In the genomic region with DNA sequence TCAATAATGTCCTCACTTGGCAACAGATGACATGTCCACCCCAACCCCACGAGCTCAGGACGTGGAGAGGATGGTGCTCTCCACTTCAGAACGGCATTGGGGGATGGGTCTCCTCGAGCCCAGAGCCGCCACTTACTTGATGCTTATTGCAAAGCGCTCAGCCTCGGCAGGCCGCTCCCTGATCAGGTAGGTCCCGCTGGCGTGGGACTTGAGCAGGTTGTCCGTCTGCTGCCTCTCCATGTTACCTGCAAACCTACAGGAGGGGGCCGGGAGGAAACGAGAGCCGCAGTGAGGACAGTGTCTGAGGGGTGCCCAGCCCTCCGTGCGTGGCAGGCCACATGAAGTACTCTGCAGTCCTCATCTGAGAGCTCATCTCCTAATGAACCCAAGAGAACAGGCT, we compare ENCODE assay signal across 16 cellular contexts. TPM values are rescaled to one million over a fixed set of nuclear protein-coding genes. Genes with fewer than 3 reads are reported as not detected.
DNase-seq lines count a peak whose midpoint lies in the region; ATAC-seq and TF ChIP-seq lines count a peak whose summit lies in the region.
"Had no signal": no experiment of that assay in that cellular context is flagged by ENCODE, and none has a peak within 500 bp of the region (broad histone marks: within the 10 kb centered on the region; RNA-seq: fewer than 3 reads in every experiment).

No MANE protein-coding gene starts in this region.

- H3K27me3 ChIP-seq in right atrium auricular region = no peaks in the 10 kb centered on the region
- no peaks in the 10 kb centered on the region for H3K27me3 ChIP-seq in ovary
- no peaks in the 10 kb centered on the region for H3K27me3 ChIP-seq in upper lobe of right lung

- H3K9me3 ChIP-seq in right atrium auricular region (peaks cover 0 to 8% of the 10 kb centered on the region in 2 donors), ovary (peaks cover 0 to 4% of the 10 kb centered on the region in 2 donors), upper lobe of right lung (no peaks in the 10 kb centered on the region)

- 95 to 96% (median 96%) methylated on average over 16 of the region's 16 CpGs for WGBS in ovary, 3 donors

- no peaks in the 10 kb centered on the region for H3K4me1 ChIP-seq in right atrium auricular region
- H3K4me1 ChIP-seq in ovary (ENCODE audit: insufficient read depth) = peaks cover 2% of the 10 kb centered on the region
- H3K4me1 ChIP-seq in upper lobe of right lung = no peaks in the 10 kb centered on the region

- H3K4me3 ChIP-seq in right atrium auricular region = no peak overlapping the region
- H3K4me3 ChIP-seq in ovary = no peak overlapping the region
- H3K4me3 ChIP-seq in upper lobe of right lung = no peak overlapping the region

- DNase-seq in cardiac septum (ENCODE audit: low spot score) = peak; percentile 71
- no peak for DNase-seq in right atrium auricular region (ENCODE audit: low spot score)
- DNase-seq in islet precursor cell = peak; percentile 53
- peak in 3 of 5 donors; percentile 11 to 28 (median 12) for DNase-seq in ovary
- DNase-seq in DMS 273 (lab: John Stamatoyannopoulos, UW; ENCODE audit: unreplicated experiment) = no peak
- DNase-seq in upper lobe of right lung = no peak
- no peak for DNase-seq in GM19240 (ENCODE audit: insufficient read length, low spot score)
- DNase-seq: C1 segment of cervical spinal cord, DMS 273 treated with DMSO at 0.1 percent for 48 hours, GOT3, NCI-H1436 treated with DMSO at 0.1 percent for 48 hours, NCI-H2029 treated with DMSO at 0.1 percent for 48 hours, NCI-H748 treated with DMSO at 0.1 percent for 48 hours, PC-3 had no signal

- TF ChIP-seq POLR2A in ovary (IDR thresholded peaks at IDR 0.05) = no peak

- intact Hi-C loops in cardiac septum (cut with DNase I) (no loop called here), ovary (cut with DNase I) (no loop called here), upper lobe of right lung (cut with DNase I) (no loop called here)

- ATAC-seq in upper lobe of right lung = no peak
- ATAC-seq: PC-3 had no signal

- H3K27ac ChIP-seq in right atrium auricular region = no peak overlapping the region
- H3K27ac ChIP-seq in ovary = no peak overlapping the region
- no peak overlapping the region for H3K27ac ChIP-seq in upper lobe of right lung
- H3K27ac ChIP-seq: KMS-11, RWPE1 had no signal

- H3K36me3 ChIP-seq in right atrium auricular region (peaks cover 16% of the 10 kb centered on the region), ovary (no peaks in the 10 kb centered on the region), upper lobe of right lung (peaks cover 42% of the 10 kb centered on the region)

- TF ChIP-seq EP300 in ovary (IDR thresholded peaks at IDR 0.05) = no peak

- TF ChIP-seq CTCF in right atrium auricular region (IDR thresholded peaks at IDR 0.05) = no peak
- no peak for TF ChIP-seq CTCF in ovary (IDR thresholded peaks at IDR 0.05)
- no peak for TF ChIP-seq CTCF in upper lobe of right lung (IDR thresholded peaks at IDR 0.05)

RNA-seq across cellular contexts. Expression of gene SARDH, which starts 36.6 kb away (rescaled TPM):
- 1.3 TPM for total RNA-seq in cardiac septum
- under 1 TPM; 0.63 to 0.94 TPM for total RNA-seq in right atrium auricular region
- 10 to 100 TPM in 1 of 7 donors, 1 to 10 TPM in 6; 2.5 to 10.0 (median 3.3) TPM for total RNA-seq in ovary
- 1 to 10 TPM; 2.8 to 5.0 TPM for polyA plus RNA-seq in ovary
- 6.8 TPM for total RNA-seq in upper lobe of right lung

Comparison
In these comparisons a context has a peak if more than half of its experiments do, and no peak if none do; other contexts are left out.
1. DNase-seq: peak in cardiac septum (single experiment), islet precursor cell (single experiment) and ovary (3 of 5); none in right atrium auricular region (single experiment), DMS 273 (single experiment), upper lobe of right lung (single experiment) and GM19240 (single experiment).